ENCODE assay signal across 20 cellular contexts in genomic region chr10:122856902-122857301, GRCh38. TPM values are rescaled to one million over a fixed set of nuclear protein-coding genes. Genes with fewer than 3 reads are reported as not detected.
DNase-seq lines count a peak whose midpoint lies in the region; ATAC-seq and TF ChIP-seq lines count a peak whose summit lies in the region.
"Had no signal": no experiment of that assay in that cellular context is flagged by ENCODE, and none has a peak within 500 bp of the region (broad histone marks: within the 10 kb centered on the region; RNA-seq: fewer than 3 reads in every experiment).

No MANE protein-coding gene starts in this region.

- ATAC-seq in GM23338 (peak; percentile 46; the same call in 2 of the 3 replicates), left lung (peak; percentile 49)
- no peak for ATAC-seq in effector memory CD8-positive, alpha-beta T cell (replicated peaks)

- peaks cover 45% of the 10 kb centered on the region for H3K79me2 ChIP-seq in GM23338 (replicated peaks; ENCODE audit: insufficient read depth)

- H3K36me3 ChIP-seq in BLaER1 treated with 17β-estradiol and CSF1 and Interleukin-3, amounts not matched to agents 10 nM and 100 nM, result peaks cover 0 to 8% (median 0%) of the 10 kb centered on the region in 11 experiments; a peak in 1 of 22 replicates
- no peaks in the 10 kb centered on the region; the same call in 1 of the 2 replicates for H3K36me3 ChIP-seq in GM23338 (ENCODE audit: insufficient read depth)
- H3K36me3 ChIP-seq in SJSA1, result peaks cover 33% of the 10 kb centered on the region
- no peaks in the 10 kb centered on the region for H3K36me3 ChIP-seq in left lung

- peak overlapping the region in 6 of 11 experiments; percentile 16 to 36 (median 28); a peak in 11 of 22 replicates for H3K4me2 ChIP-seq in BLaER1 treated with 17β-estradiol and CSF1 and Interleukin-3, amounts not matched to agents 10 nM and 100 nM
- H3K4me2 ChIP-seq in GM23338, result 0 out of 2 replicates have a peak overlapping the region, but pooled peaks have one; percentile 8

- peaks cover 13% of the 10 kb centered on the region; the same call in 2 of the 3 replicates for H3K36me3 Mint-ChIP-seq in GM23338 (ENCODE audit: low read depth)
- H3K36me3 Mint-ChIP-seq in effector memory CD8-positive, alpha-beta T cell (ENCODE audit: insufficient read depth), result peaks cover 3% of the 10 kb centered on the region

- H3K27ac ChIP-seq in BLaER1 treated with 17β-estradiol and CSF1 and Interleukin-3, amounts not matched to agents 10 nM and 100 nM, result no peak overlapping the region
- H3K27ac ChIP-seq in GM23338 (ENCODE audit: low read depth) (no peak overlapping the region), SJSA1 (peak overlapping the region; percentile 35), left lung (no peak overlapping the region)

- peaks cover 9 to 51% (median 25%) of the 10 kb centered on the region in 11 experiments; a peak in 17 of 22 replicates for H3K9me3 ChIP-seq in BLaER1 treated with 17β-estradiol and CSF1 and Interleukin-3, amounts not matched to agents 10 nM and 100 nM (replicated peaks in 1 of 11)
- no peaks in the 10 kb centered on the region for H3K9me3 ChIP-seq in SJSA1 (replicated peaks)
- no peaks in the 10 kb centered on the region for H3K9me3 ChIP-seq in left lung

- H3K27me3 Mint-ChIP-seq in GM23338 (ENCODE audit: insufficient read depth, low read depth, poor library complexity), result no peaks in the 10 kb centered on the region
- H3K27me3 Mint-ChIP-seq in effector memory CD8-positive, alpha-beta T cell, result no peaks in the 10 kb centered on the region
- H3K27me3 Mint-ChIP-seq: CD4-positive, alpha-beta T cell had no signal

- H3K4me3 Mint-ChIP-seq in GM23338, result no peak overlapping the region
- H3K4me3 Mint-ChIP-seq in effector memory CD8-positive, alpha-beta T cell, result no peak overlapping the region
- H3K4me3 Mint-ChIP-seq: CD4-positive, alpha-beta T cell; H9; T-helper 1 cell treated with Interleukin-12 subunit alpha and Interleukin-12 subunit beta and Interleukin-4 antibody, amounts not matched to agents 30 μg/mL and 1 μg/mL, for 36 hours had no signal

- peaks cover 6 to 81% (median 46%) of the 10 kb centered on the region in 10 experiments; a peak in 17 of 20 replicates for H3K4me1 ChIP-seq in BLaER1 treated with 17β-estradiol and CSF1 and Interleukin-3, amounts not matched to agents 10 nM and 100 nM
- peaks cover under 1% of the 10 kb centered on the region; the same call in 1 of the 2 replicates for H3K4me1 ChIP-seq in GM23338 (ENCODE audit: insufficient read depth)
- H3K4me1 ChIP-seq in SJSA1 (replicated peaks), result peaks cover 69% of the 10 kb centered on the region
- H3K4me1 ChIP-seq in left lung, result no peaks in the 10 kb centered on the region

- no peak overlapping the region for H3K9ac ChIP-seq in BLaER1 treated with 17β-estradiol and CSF1 and Interleukin-3, amounts not matched to agents 10 nM and 100 nM

- no peaks in the 10 kb centered on the region for H3K9me3 Mint-ChIP-seq in GM23338
- H3K9me3 Mint-ChIP-seq in effector memory CD8-positive, alpha-beta T cell, result no peaks in the 10 kb centered on the region
- H3K9me3 Mint-ChIP-seq: CD4-positive, alpha-beta T cell; H9; T-helper 1 cell treated with Interleukin-12 subunit alpha and Interleukin-12 subunit beta and Interleukin-4 antibody, amounts not matched to agents 30 μg/mL and 1 μg/mL, for 36 hours had no signal

- H3K27ac Mint-ChIP-seq in GM23338, result no peak overlapping the region
- peak overlapping the region in 1 of 2 donors; percentile 16 for H3K27ac Mint-ChIP-seq in effector memory CD8-positive, alpha-beta T cell
- H3K27ac Mint-ChIP-seq: CD4-positive, alpha-beta T cell; H9; T-helper 1 cell treated with Interleukin-12 subunit alpha and Interleukin-12 subunit beta and Interleukin-4 antibody, amounts not matched to agents 30 μg/mL and 1 μg/mL, for 36 hours had no signal

- no peaks in the 10 kb centered on the region for H3F3A ChIP-seq in GM23338 (replicated peaks; ENCODE audit: low read depth)

- H4K20me1 ChIP-seq in BLaER1 treated with 17β-estradiol and CSF1 and Interleukin-3, amounts not matched to agents 10 nM and 100 nM, result no peaks in the 10 kb centered on the region
- peaks cover 22% of the 10 kb centered on the region for H4K20me1 ChIP-seq in GM23338 (replicated peaks; ENCODE audit: insufficient read depth)

- H3K4me3 ChIP-seq in BLaER1 treated with 17β-estradiol and CSF1 and Interleukin-3, amounts not matched to agents 10 nM and 100 nM, result no peak overlapping the region
- no peak overlapping the region for H3K4me3 ChIP-seq in GM23338
- H3K4me3 ChIP-seq in SJSA1, result no peak overlapping the region
- no peak overlapping the region for H3K4me3 ChIP-seq in left lung

- TF ChIP-seq CTCF in GM23338 (conservative IDR thresholded peaks at IDR 0.05; ENCODE audit: low read depth in 2 of 2) (no peak), left lung (IDR thresholded peaks at IDR 0.05) (no peak)

- H3K27me3 ChIP-seq in BLaER1 treated with 17β-estradiol and CSF1 and Interleukin-3, amounts not matched to agents 10 nM and 100 nM, result no peaks in the 10 kb centered on the region
- H3K27me3 ChIP-seq in GM23338 (ENCODE audit: insufficient read depth) (no peaks in the 10 kb centered on the region), SJSA1 (replicated peaks) (no peaks in the 10 kb centered on the region), left lung (no peaks in the 10 kb centered on the region)

- no peaks in the 10 kb centered on the region for H3K9me2 ChIP-seq in GM23338 (ENCODE audit: insufficient read depth)

- DNase-seq in GM23338 (ENCODE audit: low spot score) (no peak), SJSA1 (ENCODE audit: low read depth in 1 of 2, low spot score in 2 of 2) (peak; percentile 50 to 61), left lung (no peak), cerebellar cortex (ENCODE audit: low spot score) (no peak), NCI-H748 treated with DMSO at 0.1 percent for 48 hours (lab: John Stamatoyannopoulos, UW) (no peak), GDM1 (lab: John Stamatoyannopoulos, UW) (no peak)
- DNase-seq in effector memory CD8-positive, alpha-beta T cell, result no peak
- DNase-seq: CD4-positive, alpha-beta T cell; H9; Kasumi-1; NCI-H1105; NCI-H2081; NCI-H2171 treated with DMSO at 0.1 percent for 48 hours; NCI-H446; NCI-H526 treated with DMSO at 0.1 percent for 48 hours; SIG-M5 had no signal

- no peak overlapping the region for H2AFZ ChIP-seq in GM23338

- H3K4me1 Mint-ChIP-seq in GM23338, result peaks cover 24% of the 10 kb centered on the region; the same call in 2 of the 3 replicates
- peaks cover 4 to 22% of the 10 kb centered on the region in 2 donors for H3K4me1 Mint-ChIP-seq in effector memory CD8-positive, alpha-beta T cell (ENCODE audit: low read depth in 2 of 2)

- intact Hi-C loops in left lung (cut with DNase I), result no loop called here

TF ChIP-seq in GM23338, 12 proteins besides CTCF, POLR2A, EP300 and RAD21 (continues in another document):
- TF ChIP-seq POLR2AphosphoS5 (IDR thresholded peaks at IDR 0.05; ENCODE audit: low read depth) (no peak), REST (IDR thresholded peaks at IDR 0.05; ENCODE audit: unreplicated experiment) (no peak), EZH2phosphoT487 (IDR thresholded peaks at IDR 0.05; ENCODE audit: unreplicated experiment) (no peak), JUNB (IDR thresholded peaks at IDR 0.05; ENCODE audit: unreplicated experiment) (no peak), ETS1 (IDR thresholded peaks at IDR 0.05) (no peak), NANOG (IDR thresholded peaks at IDR 0.05; ENCODE audit: borderline replicate concordance) (no peak), ZNF114 (CRISPR knock-in tag; IDR thresholded peaks at IDR 0.05) (no peak)

RNA-seq across cellular contexts. Expression of gene CUZD1, which starts 11.2 kb away (rescaled TPM):
- 2.8 and 4.1 TPM in 2 replicates for total RNA-seq in GM23338 (2014; rRNA removed; shearing (Covaris generic))
- polyA plus RNA-seq in GM23338 (2016; fragmentation: Nextera tagmentation; extraction: Ambion mirVana), result 2.5 and 3.1 TPM in 2 replicates
- total RNA-seq in SJSA1 (2014; rRNA removed; shearing (Covaris generic)), result 2.0 and 3.5 TPM in 2 replicates
- under 1 TPM; 0.73 to 0.76 TPM for total RNA-seq in left lung

RNA-seq across cellular contexts. Expression of gene FAM24B, which starts 22.5 kb away (rescaled TPM):
- 6.5 and 10.9 TPM in 2 replicates for total RNA-seq in GM23338 (2014; rRNA removed; shearing (Covaris generic))
- polyA plus RNA-seq in GM23338 (2016; fragmentation: Nextera tagmentation; extraction: Ambion mirVana), result 14.5 and 14.8 TPM in 2 replicates
- total RNA-seq in SJSA1 (2014; rRNA removed; shearing (Covaris generic)), result 5.2 and 11.7 TPM in 2 replicates
- 1 to 10 TPM; 3.0 to 4.0 TPM for total RNA-seq in left lung
- total RNA-seq: H9 had no signal

RNA-seq across cellular contexts. Expression of gene FAM24A, which starts 53.5 kb away (rescaled TPM):
- total RNA-seq in GM23338 (2014; rRNA removed; shearing (Covaris generic)), result not detected in 2 replicates
- not detected in 2 replicates for polyA plus RNA-seq in GM23338 (2016; fragmentation: Nextera tagmentation; extraction: Ambion mirVana)
- total RNA-seq in SJSA1 (2014; rRNA removed; shearing (Covaris generic)), result not detected in 2 replicates
- not detected for total RNA-seq in left lung
- total RNA-seq: CD4-positive, alpha-beta T cell; H9; OCI-LY7; RPMI7951 had no signal

Comparison
In these comparisons a context has a peak if more than half of its experiments do, and no peak if none do; other contexts are left out.
1. DNase-seq: peak in SJSA1 (2 of 2); none in GM23338 (single experiment), left lung (0 of 2), effector memory CD8-positive, alpha-beta T cell (0 of 3), cerebellar cortex (single experiment), NCI-H748 treated with DMSO at 0.1 percent for 48 hours (single experiment) and GDM1 (single experiment).